In genomic region chr7:17696422-17696821, GRCh38 we compare ENCODE assay signal across 9 cellular contexts.
DNase-seq lines count a peak whose midpoint lies in the region; ATAC-seq and TF ChIP-seq lines count a peak whose summit lies in the region.
"Had no signal": no experiment of that assay in that cellular context is flagged by ENCODE, and none has a peak within 500 bp of the region (broad histone marks: within the 10 kb centered on the region; RNA-seq: fewer than 3 reads in every experiment).

No MANE protein-coding gene starts in this region.

- no peak for TF ChIP-seq POLR2A in suprapubic skin (IDR thresholded peaks at IDR 0.05)

- TF ChIP-seq CTCF in glutamatergic neuron (IDR thresholded peaks at IDR 0.05; ENCODE audit: partially characterized antibody, unreplicated experiment) (no peak), suprapubic skin (IDR thresholded peaks at IDR 0.05) (no peak)

- H3K4me3 ChIP-seq in suprapubic skin: no peak overlapping the region

- TF ChIP-seq EP300 in suprapubic skin (IDR thresholded peaks at IDR 0.05): no peak

- H3K36me3 Mint-ChIP-seq in glutamatergic neuron (ENCODE audit: unreplicated experiment): peaks cover 27% of the 10 kb centered on the region

- H3K27ac Mint-ChIP-seq in glutamatergic neuron (ENCODE audit: unreplicated experiment): peak overlapping the region; percentile 60

- no peaks in the 10 kb centered on the region for H3K36me3 ChIP-seq in suprapubic skin

- peaks cover 13% of the 10 kb centered on the region for H3K9me3 Mint-ChIP-seq in glutamatergic neuron (ENCODE audit: unreplicated experiment)

- H3K27me3 ChIP-seq in suprapubic skin: no peaks in the 10 kb centered on the region

- peak; percentile 55 for DNase-seq in HT1080 (ENCODE audit: low read depth)
- peak; percentile 100 for DNase-seq in SK-MEL-5 (ENCODE audit: low read depth, low spot score)
- peak; percentile 66 for DNase-seq in glutamatergic neuron
- DNase-seq in suprapubic skin (ENCODE audit: low spot score in 2 of 2): peak; percentile 74 to 87
- DNase-seq in RKO (ENCODE audit: low spot score): no peak
- no peak for DNase-seq in activated naive CD4-positive, alpha-beta T cell treated with Interleukin-2 at 50 U/mL for 16 hours
- no peak for DNase-seq in RPMI8226
- DNase-seq: NCI-H446 had no signal

- 42% methylated on average over 6 of the region's 6 CpGs for WGBS in suprapubic skin

- in situ Hi-C loops in SK-MEL-5 (cut with HindIII; ENCODE audit: low pct_unique_long_range_greater_than_20kb, low sequenced_read_pairs): no loop called here

- peaks cover 8% of the 10 kb centered on the region for H3K4me1 Mint-ChIP-seq in glutamatergic neuron (ENCODE audit: low read depth, unreplicated experiment)

- peaks cover 9% of the 10 kb centered on the region for H3K4me1 ChIP-seq in suprapubic skin

- no peak for ATAC-seq in GM21619 (IDR thresholded peaks at IDR 0.05; ENCODE audit: unreplicated experiment)

- no peak overlapping the region for H3K4me3 Mint-ChIP-seq in glutamatergic neuron (ENCODE audit: unreplicated experiment)

- H3K27me3 Mint-ChIP-seq in glutamatergic neuron (ENCODE audit: unreplicated experiment): peaks cover 2% of the 10 kb centered on the region

- no peaks in the 10 kb centered on the region for H3K9me3 ChIP-seq in suprapubic skin

- H3K27ac ChIP-seq in suprapubic skin: peak overlapping the region; percentile 58

Comparison
In these comparisons a context has a peak if more than half of its experiments do, and no peak if none do; other contexts are left out.
1. DNase-seq: peak in HT1080 (single experiment), SK-MEL-5 (single experiment), glutamatergic neuron (single experiment) and suprapubic skin (2 of 2); none in RKO (single experiment), activated naive CD4-positive, alpha-beta T cell treated with Interleukin-2 at 50 U/mL for 16 hours (single experiment) and RPMI8226 (single experiment).